Comparison of ENCODE assay signal across 8 cellular contexts in genomic region chr6:27608916-27609883, GRCh38.
DNase-seq lines count a peak whose midpoint lies in the region; ATAC-seq and TF ChIP-seq lines count a peak whose summit lies in the region.

No MANE protein-coding gene starts in this region.

- peaks cover 8% of the 10 kb centered on the region for H3K4me1 Mint-ChIP-seq in WTC11

- H3K9ac ChIP-seq in KMS-11 (no peak overlapping the region), liver (ENCODE audit: low read depth in 1 of 2, low read length in 2 of 2) (no peak overlapping the region)

- peak; percentile 40 for ATAC-seq in WTC11
- ATAC-seq in GM19395 (IDR thresholded peaks at IDR 0.05; ENCODE audit: unreplicated experiment), result no peak
- no peak for ATAC-seq in HG03135 (IDR thresholded peaks at IDR 0.05; ENCODE audit: unreplicated experiment)

- no peak overlapping the region for H3K4me2 ChIP-seq in KMS-11

- H3K4me1 ChIP-seq in KMS-11 (ENCODE audit: low read depth, poor library complexity, severe bottlenecking) (no peaks in the 10 kb centered on the region), liver (ENCODE audit: control insufficient read depth in 4 of 4, insufficient read depth in 4 of 4, low read length in 3 of 4) (no peaks in the 10 kb centered on the region)

- no peaks in the 10 kb centered on the region for H4K20me1 ChIP-seq in KMS-11 (ENCODE audit: insufficient read depth)

- H3K27me3 Mint-ChIP-seq in WTC11 (ENCODE audit: low read depth), result peaks cover 20% of the 10 kb centered on the region

- peak; percentile 69 to 76 for TF ChIP-seq RAD21 in liver (IDR thresholded peaks at IDR 0.05)

- H3K27ac ChIP-seq in KMS-11 (no peak overlapping the region), liver (ENCODE audit: low read depth in 1 of 2, low read length in 2 of 2) (no peak overlapping the region)

- TF ChIP-seq CTCF in KMS-11 (conservative IDR thresholded peaks at IDR 0.05; ENCODE audit: low read depth, low read length), result peak; percentile 68
- TF ChIP-seq CTCF in WTC11 (IDR thresholded peaks at IDR 0.05), result peak; percentile 24; the same call in 1 of the 2 replicates
- peak; percentile 41 for TF ChIP-seq CTCF in liver (IDR thresholded peaks at IDR 0.05; ENCODE audit: low read depth, low read length, missing input control)

- WGBS in liver, result 46% methylated on average over 8 of the region's 8 CpGs

- no peaks in the 10 kb centered on the region for H3K9me3 ChIP-seq in liver (ENCODE audit: control insufficient read depth in 4 of 4, low read length in 3 of 4)

- H3K27ac Mint-ChIP-seq in WTC11, result 0 out of 2 replicates have a peak overlapping the region, but pooled peaks have one; percentile 22

- peak; percentile 46 for DNase-seq in G401 (ENCODE audit: low spot score)
- no peak for DNase-seq in WTC11 (ENCODE audit: low spot score)
- DNase-seq in stimulated activated CD4-positive, alpha-beta T cell treated with anti-CD3 and anti-CD28 coated beads, Interleukin-2, amount 100 ng/mL, for 24 hours, result no peak
- no peak for DNase-seq in stimulated activated CD4-positive, alpha-beta T cell treated with anti-CD3 and anti-CD28 coated beads, Interleukin-1b, Interleukin-23, amount 100 ng/mL, for 48 hours

- H3K36me3 Mint-ChIP-seq in WTC11, result no peaks in the 10 kb centered on the region

- H3K79me2 ChIP-seq in KMS-11 (ENCODE audit: insufficient read depth, low read depth), result no peaks in the 10 kb centered on the region

- no peak overlapping the region for H2AFZ ChIP-seq in KMS-11 (ENCODE audit: low read depth)

- in situ Hi-C loops in G401 (cut with HindIII; ENCODE audit: low sequenced_read_pairs), result loop anchor here (25.0 kb wide), 1 partner anchor 97 kb away; no protein-coding TSS in a partner anchor

- H3K27me3 ChIP-seq in KMS-11 (ENCODE audit: insufficient read depth, low read depth) (no peaks in the 10 kb centered on the region), liver (ENCODE audit: control insufficient read depth in 4 of 4, insufficient read depth in 4 of 4, low read length in 3 of 4) (peaks cover 0 to 12% (median 5%) of the 10 kb centered on the region in 4 donors)

- H3K4me3 ChIP-seq in KMS-11 (IDR thresholded peaks at IDR 0.05; ENCODE audit: insufficient read depth, low read depth, low read length) (no peak overlapping the region), liver (ENCODE audit: low read depth in 1 of 3, low read length in 3 of 3) (no peak overlapping the region)

- H3K36me3 ChIP-seq in KMS-11 (ENCODE audit: insufficient read depth) (no peaks in the 10 kb centered on the region), liver (ENCODE audit: control insufficient read depth in 4 of 4, insufficient read depth in 3 of 4, low read depth in 1 of 4, low read length in 3 of 4) (no peaks in the 10 kb centered on the region)

- H3K9me3 Mint-ChIP-seq in WTC11, result no peaks in the 10 kb centered on the region

- H3K4me3 Mint-ChIP-seq in WTC11, result no peak overlapping the region

- POLR2A ChIA-PET in WTC11 (lab: Charles Lee), result no interaction called here

- CTCF ChIA-PET in WTC11 (lab: Charles Lee), result interaction anchor here (0.6 to 2.0 kb wide), 42 partner anchors 9 to 482 kb away, joined by 3 to 34 read pairs (median 4); partner anchors contain the start of gene ZNF184

TF ChIP-seq in WTC11, 78 proteins besides CTCF, POLR2A, EP300 and RAD21 (continues in another document):
- no peak for TF ChIP-seq ZNF232 (CRISPR knock-in tag; IDR thresholded peaks at IDR 0.05)
- TF ChIP-seq EMX1 (CRISPR knock-in tag; IDR thresholded peaks at IDR 0.05), result no peak
- no peak for TF ChIP-seq MYBL2 (CRISPR knock-in tag; IDR thresholded peaks at IDR 0.05)
- no peak for TF ChIP-seq GTF2I (CRISPR knock-in tag; conservative IDR thresholded peaks at IDR 0.05)
- TF ChIP-seq AR (CRISPR knock-in tag; IDR thresholded peaks at IDR 0.05), result no peak

TF ChIP-seq in liver, 16 proteins besides CTCF, POLR2A, EP300 and RAD21:
- TF ChIP-seq HNF4G (IDR thresholded peaks at IDR 0.05), result no peak
- TF ChIP-seq GABPA (IDR thresholded peaks at IDR 0.05 in 1 of 2, conservative IDR thresholded peaks at IDR 0.05 in 1 of 2), result no peak
- no peak for TF ChIP-seq FOXA1 (IDR thresholded peaks at IDR 0.05)
- no peak for TF ChIP-seq ZBTB33 (IDR thresholded peaks at IDR 0.05)
- no peak for TF ChIP-seq HNF4A (conservative IDR thresholded peaks at IDR 0.05)
- no peak for TF ChIP-seq NR2F2 (IDR thresholded peaks at IDR 0.05)
- TF ChIP-seq EGR1 (IDR thresholded peaks at IDR 0.05; ENCODE audit: low read depth in 2 of 2), result no peak
- TF ChIP-seq YY1 (IDR thresholded peaks at IDR 0.05), result no peak
- TF ChIP-seq TAF1 (conservative IDR thresholded peaks at IDR 0.05), result no peak
- no peak for TF ChIP-seq FOXA2 (IDR thresholded peaks at IDR 0.05)
- TF ChIP-seq ATF3 (IDR thresholded peaks at IDR 0.05), result no peak
- TF ChIP-seq JUND (IDR thresholded peaks at IDR 0.05), result no peak
- no peak for TF ChIP-seq RXRA (IDR thresholded peaks at IDR 0.05)
